ENCODE assay signal across 11 cellular contexts in genomic region chr1:167734841-167735240, GRCh38.
"Had no signal": no experiment of that assay in that cellular context is flagged by ENCODE, and none has a peak within 500 bp of the region (broad histone marks: within the 10 kb centered on the region; RNA-seq: fewer than 3 reads in every experiment).

No MANE protein-coding gene starts in this region.

- H3K4me2 ChIP-seq: GM23338 had no signal

- H3K4me3 Mint-ChIP-seq: GM23338, H9, HFFc6 had no signal

- H3K4me3 ChIP-seq: GM23248, GM23338, HAP-1 had no signal

- H2AFZ ChIP-seq: GM23248, GM23338 had no signal

- H3K9me3 ChIP-seq: HAP-1 had no signal

- ATAC-seq: GM23338, HCT116 had no signal

- H3K9me3 Mint-ChIP-seq: HFFc6 had no signal

- H3K9ac ChIP-seq: GM23248 had no signal

- H3K27ac Mint-ChIP-seq: GM23338, H9, HFFc6 had no signal

- FAIRE-seq: H1, H54 had no signal

- H3K27ac ChIP-seq: GM23248 had no signal

- DNase-seq: GM23248, GOT3, H7, H9, HCEC 1CT, HFFc6 had no signal
